In genomic region chr2:27069961-27070618, GRCh38 we compare ENCODE assay signal across 8 cellular contexts. TPM values are rescaled to one million over a fixed set of nuclear protein-coding genes. Genes with fewer than 3 reads are reported as not detected.
DNase-seq lines count a peak whose midpoint lies in the region; ATAC-seq, FAIRE-seq and TF ChIP-seq lines count a peak whose summit lies in the region.

No MANE protein-coding gene starts in this region.

- H3K4me2 ChIP-seq in K562 (ENCODE audit: insufficient read depth, low read length) (peak overlapping the region; percentile 98), mesenchymal stem cell (ENCODE audit: low read length, poor library complexity, severe bottlenecking) (peak overlapping the region; percentile 80)

- H3K79me2 ChIP-seq in K562 (ENCODE audit: control insufficient read depth, insufficient read depth, low read length) = peaks cover 29% of the 10 kb centered on the region

- no peak overlapping the region for H4K91ac ChIP-seq in mesenchymal stem cell (ENCODE audit: low read length)

- H2BK15ac ChIP-seq in mesenchymal stem cell (ENCODE audit: low read depth, poor library complexity, severe bottlenecking) = no peak overlapping the region

- H3K4ac ChIP-seq in mesenchymal stem cell (ENCODE audit: low read depth in 1 of 2, low read length in 2 of 2) = peak overlapping the region in 1 of 2 experiments; percentile 64

- DNase-seq in heart right ventricle (no peak), Right ventricle myocardium inferior (ENCODE audit: missing footprints) (no peak), K562 (ENCODE audit: extremely low read depth in 1 of 4, low spot score in 3 of 4) (no peak), mesenchymal stem cell (no peak), NCI-H2196 treated with DMSO at 0.1 percent for 48 hours (lab: John Stamatoyannopoulos, UW; ENCODE audit: unreplicated experiment) (no peak)
- DNase-seq in activated effector memory CD4-positive, alpha-beta T cell treated with Interleukin-2 at 50 U/mL for 16 hours = no peak

- ATAC-seq in heart right ventricle (no peak), Right ventricle myocardium inferior (no peak), K562 (no peak), HG03342 (IDR thresholded peaks at IDR 0.05; ENCODE audit: unreplicated experiment) (no peak)

- peak overlapping the region; percentile 90 to 99 for H3K9ac ChIP-seq in K562 (ENCODE audit: insufficient read depth in 1 of 2, low read depth in 2 of 2, low read length in 2 of 2)
- H3K9ac ChIP-seq in mesenchymal stem cell (ENCODE audit: low read length) = peak overlapping the region; percentile 99

- peak overlapping the region in 1 of 2 experiments; percentile 42 for H3K23ac ChIP-seq in mesenchymal stem cell (ENCODE audit: low read length in 2 of 2)

- H3K79me1 ChIP-seq in mesenchymal stem cell (replicated peaks; ENCODE audit: low read length, poor library complexity, severe bottlenecking) = peaks cover 16% of the 10 kb centered on the region

- no peaks in the 10 kb centered on the region for H4K20me1 ChIP-seq in K562 (replicated peaks; ENCODE audit: control insufficient read depth, insufficient read depth, low read length)

- H3K27ac ChIP-seq in heart right ventricle = peak overlapping the region in 7 of 10 donors; percentile 13 to 98 (median 97)
- peak overlapping the region; percentile 86; the same call in 2 of the 3 replicates for H3K27ac ChIP-seq in K562 (ENCODE audit: extremely low read depth, low read depth, low read length)
- H3K27ac ChIP-seq in mesenchymal stem cell (ENCODE audit: low read length, poor library complexity, severe bottlenecking) = no peak overlapping the region
- H3K27ac ChIP-seq in urinary bladder (ENCODE audit: low read depth) = no peak overlapping the region

- H2BK120ac ChIP-seq in mesenchymal stem cell (ENCODE audit: low read depth, low read length) = no peak overlapping the region

- TF ChIP-seq CTCF in heart right ventricle (IDR thresholded peaks at IDR 0.05) = no peak
- TF ChIP-seq CTCF in K562 (IDR thresholded peaks at IDR 0.05 in 2 of 3, conservative IDR thresholded peaks at IDR 0.05 in 1 of 3; ENCODE audit: insufficient read depth in 2 of 3, low read depth in 1 of 3, low read length in 3 of 3) = no peak

- H3K18ac ChIP-seq in mesenchymal stem cell (ENCODE audit: low read depth in 1 of 2, low read length in 2 of 2) = no peak overlapping the region

- H4K8ac ChIP-seq in mesenchymal stem cell (ENCODE audit: low read length) = no peak overlapping the region

- H3K4me3 ChIP-seq in heart right ventricle (peak overlapping the region in 9 of 10 donors; percentile 50 to 98 (median 87)), K562 (peak overlapping the region; percentile 82), mesenchymal stem cell (ENCODE audit: insufficient read depth in 1 of 2, low read depth in 1 of 2, low read length in 2 of 2) (peak overlapping the region in 1 of 2 experiments; percentile 100), urinary bladder (ENCODE audit: low read depth, low read length) (peak overlapping the region; percentile 76)

- CTCF ChIA-PET in K562 (lab: Yijun Ruan, JAX; ENCODE audit: low intra/inter-chr PET ratio) = no interaction called here

- no peak overlapping the region for H3K14ac ChIP-seq in mesenchymal stem cell (ENCODE audit: low read length in 2 of 2)

- H2BK12ac ChIP-seq in mesenchymal stem cell (ENCODE audit: low read length in 2 of 2) = no peak overlapping the region

- BruUV-seq in K562 (replicated peaks; lab: Mats Ljungman, UMichigan) = no TSS peak

- H2BK5ac ChIP-seq in mesenchymal stem cell (ENCODE audit: low read depth, low read length, poor library complexity, severe bottlenecking) = no peak overlapping the region

- H3K9me1 ChIP-seq in K562 (ENCODE audit: control insufficient read depth, insufficient read depth, low read length) = no peaks in the 10 kb centered on the region

- peaks cover 10 to 66% (median 59%) of the 10 kb centered on the region in 9 donors for H3K4me1 ChIP-seq in heart right ventricle
- peaks cover 36 to 37% of the 10 kb centered on the region in 2 experiments for H3K4me1 ChIP-seq in K562 (replicated peaks in 1 of 2; ENCODE audit: control insufficient read depth in 2 of 2, insufficient read depth in 2 of 2, low read length in 2 of 2)
- H3K4me1 ChIP-seq in mesenchymal stem cell (ENCODE audit: control insufficient read depth, insufficient read depth, low read depth, low read length) = peaks cover 28% of the 10 kb centered on the region
- no peaks in the 10 kb centered on the region for H3K4me1 ChIP-seq in urinary bladder (ENCODE audit: insufficient read depth)

- in situ Hi-C loops in K562 (cut with MboI) = no loop called here

- H2AFZ ChIP-seq in K562 (ENCODE audit: low read depth, low read length) = no peak overlapping the region
- H2AFZ ChIP-seq in mesenchymal stem cell (ENCODE audit: low read depth, low read length) = no peak overlapping the region

- H3K36me3 ChIP-seq in heart right ventricle (peaks cover 0 to 53% (median 14%) of the 10 kb centered on the region in 9 donors), K562 (ENCODE audit: control insufficient read depth, insufficient read depth, low read length) (peaks cover 47% of the 10 kb centered on the region), mesenchymal stem cell (ENCODE audit: control insufficient read depth in 1 of 2, insufficient read depth in 2 of 2, low read depth in 1 of 2, low read length in 2 of 2) (peaks cover 32 to 51% of the 10 kb centered on the region in 2 experiments), urinary bladder (ENCODE audit: insufficient read depth) (no peaks in the 10 kb centered on the region)

- H3K9me3 ChIP-seq in heart right ventricle = no peaks in the 10 kb centered on the region
- no peaks in the 10 kb centered on the region for H3K9me3 ChIP-seq in K562 (replicated peaks; ENCODE audit: control insufficient read depth, insufficient read depth, low read depth, low read length)
- no peaks in the 10 kb centered on the region for H3K9me3 ChIP-seq in mesenchymal stem cell (ENCODE audit: control insufficient read depth, low read length)

- TF ChIP-seq EP300 in K562 (IDR thresholded peaks at IDR 0.05; ENCODE audit: low read length) = no peak

- no peaks in the 10 kb centered on the region for H3K27me3 ChIP-seq in heart right ventricle
- no peaks in the 10 kb centered on the region for H3K27me3 ChIP-seq in K562 (ENCODE audit: control insufficient read depth in 2 of 2, insufficient read depth in 2 of 2, low read length in 2 of 2)
- no peaks in the 10 kb centered on the region for H3K27me3 ChIP-seq in mesenchymal stem cell (ENCODE audit: control insufficient read depth in 1 of 2, insufficient read depth in 1 of 2, low read length in 2 of 2)

- WGBS in heart right ventricle, 2 donors = 73 to 74% methylated on average over 8 of the region's 8 CpGs
- 83% methylated on average over 8 of the region's 8 CpGs for WGBS in K562 (ENCODE audit: insufficient coverage, low coverage, missing lambda C conversion rate)
- 89% methylated on average over 6 of the region's 8 CpGs for WGBS in mesenchymal stem cell
- WGBS in urinary bladder = 78% methylated on average over 8 of the region's 8 CpGs

- TF ChIP-seq RAD21 in K562 (CRISPR knock-in tag; conservative IDR thresholded peaks at IDR 0.05 in 1 of 2, IDR thresholded peaks at IDR 0.05 in 1 of 2) = no peak

- intact Hi-C loops in heart right ventricle (cut with DNase I) = loop anchor here in 2 of 10 donors (2.0 kb wide), 1 partner anchor 19 kb away; the partner anchor contains the start of gene AGBL5 (in 2 of the 2)
- intact Hi-C loops in Right ventricle myocardium inferior (cut with DNase I) = loop anchor here (2.0 to 5.0 kb wide), 2 partner anchors 19 to 38 kb away; partner anchors contain the start of genes AGBL5 and TMEM214
- intact Hi-C loops in K562 (cut with micrococcal nuclease) = no loop called here

- no peak for FAIRE-seq in K562 (lab: Jason Lieb, UNC)

- TF ChIP-seq POLR2A in K562 (conservative IDR thresholded peaks at IDR 0.05) = no peak

- POLR2A ChIA-PET in K562 (lab: Yijun Ruan, JAX) = interaction anchor here (9.0 kb wide), 1 partner anchor 15 kb away, joined by 112 read pairs; the partner anchor contains the start of gene AGBL5

- H2AK5ac ChIP-seq in mesenchymal stem cell (ENCODE audit: low read length, severe bottlenecking) = peak overlapping the region; percentile 24

RNA-seq across cellular contexts. Expression of gene OST4, which starts 1.4 kb away (rescaled TPM):
- 100 to 1,000 TPM; 342 to 457 (median 388) TPM for total RNA-seq in heart right ventricle
- polyA plus RNA-seq in heart right ventricle = 100 to 1,000 TPM; 336 to 456 TPM
- 411 TPM for total RNA-seq in Right ventricle myocardium inferior
- total RNA-seq in K562 (2011; cell fraction: chromatin; rRNA removed; ENCODE audit: low replicate concordance) = 32.9 and 75.2 TPM in 2 replicates
- 76.6 and 92.2 TPM in 2 replicates for total RNA-seq in K562 (2011; cell fraction: nucleolus; rRNA removed)
- 88.9 and 136 TPM in 2 replicates for total RNA-seq in K562 (2011; cell fraction: nucleoplasm; rRNA removed)
- 186 and 199 TPM in 2 replicates for total RNA-seq in K562 (2014; rRNA removed)
- 263 and 292 TPM in 2 replicates for total RNA-seq in K562 (2014; rRNA removed; fragmentation: Illumina TruSeq; extraction: Trizol)
- 335 and 366 TPM in 2 replicates for total RNA-seq in K562 (2015; rRNA removed; fragmentation: Illumina TruSeq; extraction: Trizol)
- 239 and 266 TPM in 2 replicates for total RNA-seq in K562 (2021)
- polyA plus RNA-seq in K562 (2011; rRNA removed) = 328 and 435 TPM in 2 replicates
- polyA plus RNA-seq in K562 (2011; cell fraction: cytosol; rRNA removed) = 794 and 995 TPM in 2 replicates
- 204 and 270 TPM in 2 replicates for polyA plus RNA-seq in K562 (2011; cell fraction: nucleus; rRNA removed)
- 363 and 494 TPM in 2 replicates for polyA plus RNA-seq in K562 (2012)
- polyA plus RNA-seq in K562 (2014; fragmentation: Illumina TruSeq; extraction: Trizol) = 503 and 545 TPM in 2 replicates
- 1,000 to 10,000 TPM; 1,144 to 1,155 TPM for polyA plus RNA-seq in K562 (2014; fragmentation: Nextera tagmentation; extraction: Ambion mirVana)
- polyA plus RNA-seq in K562 (2014; rRNA removed) = 355 and 369 TPM in 2 replicates
- polyA minus RNA-seq in K562 (2011; rRNA and poly(A)+ RNA removed) = 170 and 193 TPM in 2 replicates
- polyA minus RNA-seq in K562 (2011; cell fraction: cytosol; rRNA and poly(A)+ RNA removed) = 371 and 384 TPM in 2 replicates
- 63.4 and 99.5 TPM in 2 replicates for polyA minus RNA-seq in K562 (2011; cell fraction: nucleus; rRNA and poly(A)+ RNA removed)
- 1,831 TPM for polyA plus RNA-seq in mesenchymal stem cell (2013, experiment 1 of 2)
- 1,802 TPM for polyA plus RNA-seq in mesenchymal stem cell (2013, experiment 2 of 2)
- 273 TPM for total RNA-seq in urinary bladder
- polyA plus RNA-seq in urinary bladder = 386 TPM

RNA-seq across cellular contexts. Expression of gene EMILIN1, which starts 8.3 kb away (rescaled TPM):
- total RNA-seq in heart right ventricle (10 to 100 TPM in 7 of 10 donors, 1 to 10 TPM in 3; 6.8 to 53.2 (median 12.2) TPM), Right ventricle myocardium inferior (25.8 TPM), K562 (2014; rRNA removed) (2.2 and 2.7 TPM in 2 replicates), K562 (2014; rRNA removed; fragmentation: Illumina TruSeq; extraction: Trizol) (0.04 TPM in 1 of 2 replicates, not detected in the other), K562 (2015; rRNA removed; fragmentation: Illumina TruSeq; extraction: Trizol) (0.54 and 0.75 TPM in 2 replicates), K562 (2021) (1.0 and 1.5 TPM in 2 replicates), urinary bladder (122 TPM)
- polyA plus RNA-seq in heart right ventricle (10 to 100 TPM; 40.8 to 41.0 TPM), K562 (2011; rRNA removed) (0.24 and 0.43 TPM in 2 replicates), K562 (2014; fragmentation: Illumina TruSeq; extraction: Trizol) (0.06 and 0.37 TPM in 2 replicates), K562 (2014; fragmentation: Nextera tagmentation; extraction: Ambion mirVana) (not detected), K562 (2014; rRNA removed) (0.94 and 1.1 TPM in 2 replicates), urinary bladder (347 TPM)
- total RNA-seq in K562 (2011; cell fraction: chromatin; rRNA removed; ENCODE audit: low replicate concordance) = 0.26 and 1.00 TPM in 2 replicates
- total RNA-seq in K562 (2011; cell fraction: nucleolus; rRNA removed) = 1.6 and 2.0 TPM in 2 replicates
- total RNA-seq in K562 (2011; cell fraction: nucleoplasm; rRNA removed) = 0.51 and 0.61 TPM in 2 replicates
- polyA plus RNA-seq in K562 (2011; cell fraction: cytosol; rRNA removed) = 0.63 and 1.3 TPM in 2 replicates
- polyA plus RNA-seq in K562 (2011; cell fraction: nucleus; rRNA removed) = 1.1 and 2.4 TPM in 2 replicates
- polyA plus RNA-seq in K562 (2012) = 1.1 and 1.7 TPM in 2 replicates
- 0.12 and 0.25 TPM in 2 replicates for polyA minus RNA-seq in K562 (2011; rRNA and poly(A)+ RNA removed)
- polyA minus RNA-seq in K562 (2011; cell fraction: cytosol; rRNA and poly(A)+ RNA removed) = 0.46 and 0.67 TPM in 2 replicates
- polyA minus RNA-seq in K562 (2011; cell fraction: nucleus; rRNA and poly(A)+ RNA removed) = 0.78 and 0.94 TPM in 2 replicates
- 122 TPM for polyA plus RNA-seq in mesenchymal stem cell (2013, experiment 1 of 2)
- polyA plus RNA-seq in mesenchymal stem cell (2013, experiment 2 of 2) = 129 TPM

RNA-seq across cellular contexts. Expression of gene KHK, which starts 16.5 kb away (rescaled TPM):
- total RNA-seq in heart right ventricle (1 to 10 TPM in 9 of 10 donors, under 1 TPM in 1; 0.32 to 4.6 (median 2.3) TPM), Right ventricle myocardium inferior (4.5 TPM), K562 (2014; rRNA removed) (5.8 and 9.8 TPM in 2 replicates), K562 (2014; rRNA removed; fragmentation: Illumina TruSeq; extraction: Trizol) (2.4 and 3.6 TPM in 2 replicates), K562 (2015; rRNA removed; fragmentation: Illumina TruSeq; extraction: Trizol) (8.8 and 9.2 TPM in 2 replicates), K562 (2021) (10.7 and 13.2 TPM in 2 replicates), urinary bladder (1.7 TPM)
- polyA plus RNA-seq in heart right ventricle (1 to 10 TPM; 2.2 TPM), K562 (2011; rRNA removed) (3.4 and 3.7 TPM in 2 replicates), K562 (2014; fragmentation: Illumina TruSeq; extraction: Trizol) (6.2 TPM in 2 replicates), K562 (2014; fragmentation: Nextera tagmentation; extraction: Ambion mirVana) (1 to 10 TPM; 1.5 to 2.7 TPM), K562 (2014; rRNA removed) (4.8 and 5.2 TPM in 2 replicates), urinary bladder (6.8 TPM)
- 2.0 and 6.1 TPM in 2 replicates for total RNA-seq in K562 (2011; cell fraction: chromatin; rRNA removed; ENCODE audit: low replicate concordance)
- 5.5 and 8.5 TPM in 2 replicates for total RNA-seq in K562 (2011; cell fraction: nucleolus; rRNA removed)
- total RNA-seq in K562 (2011; cell fraction: nucleoplasm; rRNA removed) = 5.1 and 5.5 TPM in 2 replicates
- 4.3 and 6.2 TPM in 2 replicates for polyA plus RNA-seq in K562 (2011; cell fraction: cytosol; rRNA removed)
- 9.1 and 9.7 TPM in 2 replicates for polyA plus RNA-seq in K562 (2011; cell fraction: nucleus; rRNA removed)
- polyA plus RNA-seq in K562 (2012) = 15.4 and 17.5 TPM in 2 replicates
- polyA minus RNA-seq in K562 (2011; rRNA and poly(A)+ RNA removed) = 2.0 and 2.2 TPM in 2 replicates
- polyA minus RNA-seq in K562 (2011; cell fraction: cytosol; rRNA and poly(A)+ RNA removed) = 5.2 and 6.2 TPM in 2 replicates
- polyA minus RNA-seq in K562 (2011; cell fraction: nucleus; rRNA and poly(A)+ RNA removed) = 3.3 and 3.4 TPM in 2 replicates
- polyA plus RNA-seq in mesenchymal stem cell (2013, experiment 1 of 2) = 0.29 TPM
- polyA plus RNA-seq in mesenchymal stem cell (2013, experiment 2 of 2) = 0.38 TPM

RNA-seq across cellular contexts. Expression of gene AGBL5, which starts 18.6 kb away (rescaled TPM):
- total RNA-seq in heart right ventricle = 10 to 100 TPM in 6 of 10 donors, 1 to 10 TPM in 4; 7.9 to 16.8 (median 11.7) TPM
- 1 to 10 TPM; 4.2 to 6.5 TPM for polyA plus RNA-seq in heart right ventricle
- 9.9 TPM for total RNA-seq in Right ventricle myocardium inferior
- 40.2 and 80.6 TPM in 2 replicates for total RNA-seq in K562 (2011; cell fraction: chromatin; rRNA removed; ENCODE audit: low replicate concordance)
- total RNA-seq in K562 (2011; cell fraction: nucleolus; rRNA removed) = 34.5 and 47.0 TPM in 2 replicates
- total RNA-seq in K562 (2011; cell fraction: nucleoplasm; rRNA removed) = 34.2 and 36.7 TPM in 2 replicates
- 26.2 and 30.3 TPM in 2 replicates for total RNA-seq in K562 (2014; rRNA removed)
- 25.8 and 26.4 TPM in 2 replicates for total RNA-seq in K562 (2014; rRNA removed; fragmentation: Illumina TruSeq; extraction: Trizol)
- total RNA-seq in K562 (2015; rRNA removed; fragmentation: Illumina TruSeq; extraction: Trizol) = 28.7 and 29.1 TPM in 2 replicates
- total RNA-seq in K562 (2021) = 37.6 and 40.3 TPM in 2 replicates
- polyA plus RNA-seq in K562 (2011; rRNA removed) = 48.3 and 52.7 TPM in 2 replicates
- polyA plus RNA-seq in K562 (2011; cell fraction: cytosol; rRNA removed) = 61.4 and 68.7 TPM in 2 replicates
- 59.7 and 61.5 TPM in 2 replicates for polyA plus RNA-seq in K562 (2011; cell fraction: nucleus; rRNA removed)
- polyA plus RNA-seq in K562 (2012) = 33.2 and 62.0 TPM in 2 replicates
- 49.5 and 52.3 TPM in 2 replicates for polyA plus RNA-seq in K562 (2014; fragmentation: Illumina TruSeq; extraction: Trizol)
- polyA plus RNA-seq in K562 (2014; fragmentation: Nextera tagmentation; extraction: Ambion mirVana) = 1 to 10 TPM; 3.3 to 6.3 TPM
- 24.9 and 33.8 TPM in 2 replicates for polyA plus RNA-seq in K562 (2014; rRNA removed)
- 42.1 and 50.9 TPM in 2 replicates for polyA minus RNA-seq in K562 (2011; rRNA and poly(A)+ RNA removed)
- 22.4 and 26.2 TPM in 2 replicates for polyA minus RNA-seq in K562 (2011; cell fraction: cytosol; rRNA and poly(A)+ RNA removed)
- polyA minus RNA-seq in K562 (2011; cell fraction: nucleus; rRNA and poly(A)+ RNA removed) = 20.7 and 27.2 TPM in 2 replicates
- 18.2 TPM for polyA plus RNA-seq in mesenchymal stem cell (2013, experiment 1 of 2)
- 17.4 TPM for polyA plus RNA-seq in mesenchymal stem cell (2013, experiment 2 of 2)
- 12.0 TPM for total RNA-seq in urinary bladder
- 31.0 TPM for polyA plus RNA-seq in urinary bladder

RNA-seq across cellular contexts. Expression of gene TMEM214, which starts 37.3 kb away (rescaled TPM):
- total RNA-seq in heart right ventricle (10 to 100 TPM; 24.7 to 53.4 (median 28.0) TPM), Right ventricle myocardium inferior (32.7 TPM), K562 (2014; rRNA removed) (18.9 and 23.7 TPM in 2 replicates), K562 (2014; rRNA removed; fragmentation: Illumina TruSeq; extraction: Trizol) (31.0 and 34.3 TPM in 2 replicates), K562 (2015; rRNA removed; fragmentation: Illumina TruSeq; extraction: Trizol) (44.0 and 44.1 TPM in 2 replicates), K562 (2021) (78.5 and 79.6 TPM in 2 replicates), urinary bladder (54.4 TPM)
- polyA plus RNA-seq in heart right ventricle (10 to 100 TPM; 41.5 to 48.6 TPM), K562 (2011; rRNA removed) (52.9 and 143 TPM in 2 replicates), K562 (2014; fragmentation: Illumina TruSeq; extraction: Trizol) (76.9 and 81.4 TPM in 2 replicates), K562 (2014; fragmentation: Nextera tagmentation; extraction: Ambion mirVana) (10 to 100 TPM; 11.4 to 14.8 TPM), K562 (2014; rRNA removed) (55.0 and 58.0 TPM in 2 replicates), urinary bladder (49.8 TPM)
- 364 and 807 TPM in 2 replicates for total RNA-seq in K562 (2011; cell fraction: chromatin; rRNA removed; ENCODE audit: low replicate concordance)
- 428 and 514 TPM in 2 replicates for total RNA-seq in K562 (2011; cell fraction: nucleolus; rRNA removed)
- total RNA-seq in K562 (2011; cell fraction: nucleoplasm; rRNA removed) = 376 and 406 TPM in 2 replicates
- polyA plus RNA-seq in K562 (2011; cell fraction: cytosol; rRNA removed) = 146 and 165 TPM in 2 replicates
- polyA plus RNA-seq in K562 (2011; cell fraction: nucleus; rRNA removed) = 466 and 543 TPM in 2 replicates
- polyA plus RNA-seq in K562 (2012) = 57.3 and 151 TPM in 2 replicates
- polyA minus RNA-seq in K562 (2011; rRNA and poly(A)+ RNA removed) = 123 TPM in 2 replicates
- 96.4 and 118 TPM in 2 replicates for polyA minus RNA-seq in K562 (2011; cell fraction: cytosol; rRNA and poly(A)+ RNA removed)
- polyA minus RNA-seq in K562 (2011; cell fraction: nucleus; rRNA and poly(A)+ RNA removed) = 142 and 264 TPM in 2 replicates
- 110 TPM for polyA plus RNA-seq in mesenchymal stem cell (2013, experiment 1 of 2)
- 107 TPM for polyA plus RNA-seq in mesenchymal stem cell (2013, experiment 2 of 2)

Comparison
In these comparisons a context has a peak if more than half of its experiments do, and no peak if none do; other contexts are left out.
1. H3K27ac ChIP-seq: peak in heart right ventricle (7 of 10) and K562 (single experiment); none in mesenchymal stem cell (single experiment) and urinary bladder (single experiment).